Comparison of ENCODE assay signal across 15 cellular contexts in genomic region chr18:75223687-75224347, GRCh38. TPM values are rescaled to one million over a fixed set of nuclear protein-coding genes. Genes with fewer than 3 reads are reported as not detected.
DNase-seq lines count a peak whose midpoint lies in the region; ATAC-seq, FAIRE-seq and TF ChIP-seq lines count a peak whose summit lies in the region.
"Had no signal": no experiment of that assay in that cellular context is flagged by ENCODE, and none has a peak within 500 bp of the region (broad histone marks: within the 10 kb centered on the region; RNA-seq: fewer than 3 reads in every experiment).

No MANE protein-coding gene starts in this region.

- H3K27me3 Mint-ChIP-seq in type B pancreatic cell (peaks cover 10% of the 10 kb centered on the region), chondrocyte (ENCODE audit: low read depth) (no peaks in the 10 kb centered on the region)

- H3K4me1 ChIP-seq in cardiac muscle cell (ENCODE audit: low read depth) (peaks cover 28% of the 10 kb centered on the region), right atrium auricular region (peaks cover 0 to 77% of the 10 kb centered on the region in 2 donors)

- H3K4me3 ChIP-seq in cardiac muscle cell (no peak overlapping the region), right atrium auricular region (no peak overlapping the region)

- intact Hi-C loops in left colon (cut with DNase I, micrococcal nuclease): no loop called here

- H3K27ac Mint-ChIP-seq in type B pancreatic cell: peak overlapping the region; percentile 73
- H3K27ac Mint-ChIP-seq in chondrocyte (ENCODE audit: unreplicated experiment): no peak overlapping the region

- TF ChIP-seq CTCF in cardiac muscle cell (IDR thresholded peaks at IDR 0.05; ENCODE audit: low read depth, low read length) (no peak), right atrium auricular region (IDR thresholded peaks at IDR 0.05) (no peak), type B pancreatic cell (conservative IDR thresholded peaks at IDR 0.05) (no peak), chondrocyte (IDR thresholded peaks at IDR 0.05) (no peak)

- ATAC-seq in left colon: no peak

- H3K9me3 Mint-ChIP-seq in type B pancreatic cell: no peaks in the 10 kb centered on the region
- H3K9me3 Mint-ChIP-seq in chondrocyte (ENCODE audit: low read depth): no peaks in the 10 kb centered on the region

- no peaks in the 10 kb centered on the region for H3K9me3 ChIP-seq in cardiac muscle cell (ENCODE audit: low read depth)
- H3K9me3 ChIP-seq in right atrium auricular region: no peaks in the 10 kb centered on the region

- H3K36me3 Mint-ChIP-seq in type B pancreatic cell: no peaks in the 10 kb centered on the region
- no peaks in the 10 kb centered on the region for H3K36me3 Mint-ChIP-seq in chondrocyte (ENCODE audit: low read depth)

- H3K4me3 Mint-ChIP-seq in type B pancreatic cell (peak overlapping the region; percentile 66), chondrocyte (ENCODE audit: unreplicated experiment) (no peak overlapping the region)

- H3K36me3 ChIP-seq in cardiac muscle cell: no peaks in the 10 kb centered on the region
- no peaks in the 10 kb centered on the region for H3K36me3 ChIP-seq in right atrium auricular region

- no peaks in the 10 kb centered on the region for H3K27me3 ChIP-seq in cardiac muscle cell
- H3K27me3 ChIP-seq in right atrium auricular region: no peaks in the 10 kb centered on the region

- H3K27ac ChIP-seq in cardiac muscle cell (peak overlapping the region; percentile 42), right atrium auricular region (peak overlapping the region in 1 of 2 donors; percentile 19)
- H3K27ac ChIP-seq: VCaP had no signal

- DNase-seq in cardiac muscle cell (ENCODE audit: low read depth in 1 of 2, low spot score in 1 of 2): no peak
- no peak for DNase-seq in right atrium auricular region (ENCODE audit: low spot score)
- DNase-seq in SK-N-DZ (ENCODE audit: low spot score): peak; percentile 35
- no peak for DNase-seq in type B pancreatic cell (ENCODE audit: extremely low spot score, unreplicated experiment)
- no peak for DNase-seq in left colon
- no peak for DNase-seq in NCI-H1930 (lab: John Stamatoyannopoulos, UW)
- no peak for DNase-seq in chondrocyte (ENCODE audit: low spot score)
- DNase-seq: activated T-cell treated with anti-CD3 and anti-CD28 coated beads, Interleukin-2, amount 50 U/mL, for 1 hour; cerebellar nuclear complex; GDM1; glutamatergic neuron; H7; mammary epithelial cell had no signal

- H3K4me1 Mint-ChIP-seq in type B pancreatic cell (ENCODE audit: unreplicated experiment) (peaks cover 93% of the 10 kb centered on the region), chondrocyte (ENCODE audit: low read depth) (peaks cover 23% of the 10 kb centered on the region)

- FAIRE-seq in islet of Langerhans (lab: Jason Lieb, UNC): peak; percentile 95

RNA-seq across cellular contexts. Expression of gene TSHZ1, which starts 13.2 kb away (rescaled TPM):
- total RNA-seq in cardiac muscle cell (10.6 and 13.5 TPM in 2 replicates), right atrium auricular region (10 to 100 TPM; 14.5 to 19.4 TPM), type B pancreatic cell (ENCODE audit: low replicate concordance) (21.8 and 79.9 TPM in 2 replicates), left colon (10 to 100 TPM; 24.8 to 34.1 TPM), chondrocyte (7.8 to 10.6 TPM (median 8.0 TPM) in 3 replicates)
- polyA plus RNA-seq in cardiac muscle cell: 5.6 and 6.5 TPM in 2 replicates
- 6.2 and 6.4 TPM in 2 replicates for polyA plus RNA-seq in SK-N-DZ (2014; cell fraction: cytosol; rRNA removed)
- 4.3 and 4.4 TPM in 2 replicates for polyA plus RNA-seq in SK-N-DZ (2014; cell fraction: nucleus; rRNA removed)

RNA-seq across cellular contexts. Expression of gene PTGR3, which starts 14.9 kb away (rescaled TPM):
- total RNA-seq in cardiac muscle cell (11.0 and 21.1 TPM in 2 replicates), right atrium auricular region (10 to 100 TPM; 16.7 to 33.9 TPM), type B pancreatic cell (ENCODE audit: low replicate concordance) (25.4 and 86.7 TPM in 2 replicates), left colon (10 to 100 TPM; 42.9 to 54.6 TPM), chondrocyte (8.9 to 10.4 TPM (median 10.3 TPM) in 3 replicates)
- polyA plus RNA-seq in cardiac muscle cell: 17.4 and 18.5 TPM in 2 replicates
- polyA plus RNA-seq in SK-N-DZ (2014; cell fraction: cytosol; rRNA removed): 10.7 and 11.7 TPM in 2 replicates
- polyA plus RNA-seq in SK-N-DZ (2014; cell fraction: nucleus; rRNA removed): 20.6 and 21.6 TPM in 2 replicates
